ENCODE assay signal across 8 cellular contexts in the genomic region with DNA sequence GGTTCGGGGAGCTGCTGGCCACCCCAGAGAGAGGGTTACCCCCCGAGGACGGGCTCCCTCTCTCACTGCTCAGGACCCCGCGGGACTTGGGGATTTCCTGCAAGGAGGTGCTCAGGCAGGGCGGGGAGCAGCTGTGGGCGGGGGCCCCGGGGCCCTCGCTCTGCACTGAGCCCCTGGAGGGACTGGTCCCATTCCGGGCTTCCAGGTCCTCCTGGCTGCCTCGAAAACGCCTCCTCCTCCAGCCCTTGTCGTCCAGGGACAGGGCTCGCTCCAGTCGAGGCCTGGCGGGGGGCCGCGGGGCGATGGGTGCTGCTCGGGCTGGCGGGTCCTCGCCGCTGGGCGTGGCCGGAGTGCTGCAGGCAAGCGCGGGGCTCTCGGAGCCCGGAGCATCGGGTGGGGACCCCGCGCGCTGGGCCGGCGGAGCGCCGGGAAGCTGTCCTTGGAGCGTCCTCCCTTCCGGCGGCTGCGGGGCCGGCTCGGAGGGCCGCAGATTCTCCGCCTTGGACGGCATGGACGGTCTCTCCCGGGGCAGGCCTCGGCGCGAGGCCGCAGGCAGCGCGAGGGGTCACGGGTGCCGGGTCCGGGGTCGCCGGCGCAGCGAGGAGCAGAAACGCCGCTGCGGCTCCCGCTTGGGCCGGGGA. TPM values are rescaled to one million over a fixed set of nuclear protein-coding genes. Genes with fewer than 3 reads are reported as not detected.
A peak's percentile ranks its signal among the peaks of the same experiment; 100 is the strongest.
DNase-seq lines count a peak whose midpoint lies in the region; ATAC-seq, FAIRE-seq and TF ChIP-seq lines count a peak whose summit lies in the region.

No MANE protein-coding gene starts in this region.

- ATAC-seq in GM18867 (IDR thresholded peaks at IDR 0.05; ENCODE audit: unreplicated experiment) (peak; percentile 42), HG03103 (IDR thresholded peaks at IDR 0.05; ENCODE audit: low read depth, unreplicated experiment) (peak; percentile 40)

- peaks cover 33% of the 10 kb centered on the region for H3K36me3 ChIP-seq in A673 (ENCODE audit: insufficient read depth, low read length, poor library complexity, severe bottlenecking)

- peak overlapping the region; percentile 77 for H3K4me3 ChIP-seq in A673 (ENCODE audit: low read depth, low read length, poor library complexity, severe bottlenecking)

- no peak for FAIRE-seq in D721Med (lab: Jason Lieb, UNC)

- no peaks in the 10 kb centered on the region for H3K9me3 Mint-ChIP-seq in T-helper 1 cell treated with Interleukin-12 subunit alpha and Interleukin-12 subunit beta and Interleukin-4 antibody, amounts not matched to agents 30 μg/mL and 1 μg/mL, for 36 hours

- no peak overlapping the region for H3K27ac Mint-ChIP-seq in T-helper 1 cell treated with Interleukin-12 subunit alpha and Interleukin-12 subunit beta and Interleukin-4 antibody, amounts not matched to agents 30 μg/mL and 1 μg/mL, for 36 hours

- BruUV-seq in A673 (replicated peaks; lab: Mats Ljungman, UMichigan), result no TSS peak

- H3K4me1 ChIP-seq in A673 (ENCODE audit: insufficient read depth, low read length, poor library complexity, severe bottlenecking), result peaks cover 15% of the 10 kb centered on the region

- intact Hi-C loops in A673 (cut with micrococcal nuclease; ENCODE audit: unreplicated experiment), result no loop called here

- CTCF ChIA-PET in A673 (lab: Charles Lee), result no interaction called here

- peaks cover 24% of the 10 kb centered on the region for H3K4me1 Mint-ChIP-seq in T-helper 1 cell treated with Interleukin-12 subunit alpha and Interleukin-12 subunit beta and Interleukin-4 antibody, amounts not matched to agents 30 μg/mL and 1 μg/mL, for 36 hours (ENCODE audit: low read depth)

- TF ChIP-seq CTCF in A673 (conservative IDR thresholded peaks at IDR 0.05; ENCODE audit: low read depth, low read length) (no peak), D721Med (IDR thresholded peaks at IDR 0.05; ENCODE audit: insufficient read depth, missing control alignments) (no peak)

- no peaks in the 10 kb centered on the region for H3K27me3 ChIP-seq in A673 (replicated peaks; ENCODE audit: insufficient read depth, low read depth, low read length, poor library complexity)

- DNase-seq in A673 (ENCODE audit: low spot score) (peak; percentile 49), astrocyte of the hippocampus (ENCODE audit: low read depth, low spot score) (peak; percentile 59), iPS-NIHi7 (ENCODE audit: extremely low spot score) (peak; percentile 49), D721Med (ENCODE audit: insufficient read length, low spot score) (no peak)
- peak; percentile 16 to 54 (median 38) for DNase-seq in stimulated activated CD4-positive, alpha-beta T cell treated with anti-CD3 and anti-CD28 coated beads, Interleukin-1b, Interleukin-23, amount 100 ng/mL, for 24 hours (ENCODE audit: low read depth in 4 of 4, low spot score in 1 of 4)

- H3K27me3 Mint-ChIP-seq in T-helper 1 cell treated with Interleukin-12 subunit alpha and Interleukin-12 subunit beta and Interleukin-4 antibody, amounts not matched to agents 30 μg/mL and 1 μg/mL, for 36 hours (ENCODE audit: low read depth), result no peaks in the 10 kb centered on the region

- H3K36me3 Mint-ChIP-seq in T-helper 1 cell treated with Interleukin-12 subunit alpha and Interleukin-12 subunit beta and Interleukin-4 antibody, amounts not matched to agents 30 μg/mL and 1 μg/mL, for 36 hours (ENCODE audit: low read depth), result peaks cover 23% of the 10 kb centered on the region

- POLR2A ChIA-PET in A673 (lab: Charles Lee; ENCODE audit: low non-redundant PET), result interaction anchor here (0.6 kb wide), 1 partner anchor 149 kb away, joined by 3 read pairs; no protein-coding TSS in a partner anchor

- no peaks in the 10 kb centered on the region for H3K9me3 ChIP-seq in A673 (ENCODE audit: low read depth, low read length, poor library complexity, severe bottlenecking)

- peak overlapping the region; percentile 85 for H3K27ac ChIP-seq in A673 (ENCODE audit: low read depth, low read length, poor library complexity, severe bottlenecking)

- H3K4me3 Mint-ChIP-seq in T-helper 1 cell treated with Interleukin-12 subunit alpha and Interleukin-12 subunit beta and Interleukin-4 antibody, amounts not matched to agents 30 μg/mL and 1 μg/mL, for 36 hours, result peak overlapping the region; percentile 88

RNA-seq across cellular contexts. Expression of gene INPP5E, which starts 0.6 kb away (rescaled TPM):
- 26.2 and 27.7 TPM in 2 replicates for total RNA-seq in A673 (2021)

RNA-seq across cellular contexts. Expression of gene PMPCA, which starts 28.6 kb away (rescaled TPM):
- 84.1 and 94.8 TPM in 2 replicates for total RNA-seq in A673 (2021)

RNA-seq across cellular contexts. Expression of gene ENTR1, which starts 28.6 kb away (rescaled TPM):
- 135 and 146 TPM in 2 replicates for total RNA-seq in A673 (2021)

RNA-seq across cellular contexts. Expression of gene SNAPC4, which starts 39.1 kb away (rescaled TPM):
- 22.9 and 24.8 TPM in 2 replicates for total RNA-seq in A673 (2021)

RNA-seq across cellular contexts. Expression of gene SEC16A, which starts 43.8 kb away (rescaled TPM):
- 72.9 and 73.7 TPM in 2 replicates for total RNA-seq in A673 (2021)
